In the genomic region with DNA sequence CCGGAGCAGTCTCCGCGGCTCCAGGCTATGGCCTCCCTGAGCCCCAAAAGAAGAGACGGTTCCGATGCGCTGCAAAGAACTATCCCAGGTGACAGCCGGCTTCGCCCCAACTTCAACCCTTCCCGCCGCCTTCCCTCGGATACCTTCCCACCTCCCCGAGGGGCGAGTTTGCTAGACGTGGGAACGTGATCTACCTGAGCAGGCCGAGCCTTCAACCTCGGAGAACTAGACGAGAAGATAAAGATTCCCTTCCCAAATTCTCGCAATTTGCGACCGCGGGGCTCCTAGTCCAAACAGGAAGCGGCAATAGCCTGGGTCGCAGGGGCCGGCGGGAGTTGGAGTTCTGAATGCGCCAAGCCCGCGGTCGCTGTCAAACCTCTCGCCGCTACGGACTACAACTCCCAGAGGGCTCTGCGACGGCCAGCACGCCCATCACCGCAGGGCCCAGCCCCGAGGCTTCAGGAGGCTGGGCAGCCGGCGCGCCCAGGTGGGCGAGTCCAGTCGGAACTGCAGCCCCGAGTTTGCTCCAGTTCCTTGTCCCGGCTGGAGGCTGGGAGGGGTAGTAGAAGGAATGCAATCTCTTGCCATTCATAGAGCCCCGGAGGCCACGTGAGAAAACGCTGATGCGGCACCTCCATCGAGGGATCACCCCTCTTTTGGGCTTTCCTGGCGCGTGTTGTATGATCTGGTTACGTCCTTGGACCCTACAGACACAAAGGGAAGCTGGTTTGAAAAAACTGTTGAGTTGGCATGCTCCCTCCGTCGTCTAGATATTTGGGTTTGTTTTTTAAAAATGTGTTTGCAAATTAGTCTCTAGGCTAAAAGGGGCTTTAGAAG, we compare ENCODE assay signal across 8 cellular contexts. TPM values are rescaled to one million over a fixed set of nuclear protein-coding genes. Genes with fewer than 3 reads are reported as not detected.
DNase-seq lines count a peak whose midpoint lies in the region; ATAC-seq and TF ChIP-seq lines count a peak whose summit lies in the region.

A gene with protein sequence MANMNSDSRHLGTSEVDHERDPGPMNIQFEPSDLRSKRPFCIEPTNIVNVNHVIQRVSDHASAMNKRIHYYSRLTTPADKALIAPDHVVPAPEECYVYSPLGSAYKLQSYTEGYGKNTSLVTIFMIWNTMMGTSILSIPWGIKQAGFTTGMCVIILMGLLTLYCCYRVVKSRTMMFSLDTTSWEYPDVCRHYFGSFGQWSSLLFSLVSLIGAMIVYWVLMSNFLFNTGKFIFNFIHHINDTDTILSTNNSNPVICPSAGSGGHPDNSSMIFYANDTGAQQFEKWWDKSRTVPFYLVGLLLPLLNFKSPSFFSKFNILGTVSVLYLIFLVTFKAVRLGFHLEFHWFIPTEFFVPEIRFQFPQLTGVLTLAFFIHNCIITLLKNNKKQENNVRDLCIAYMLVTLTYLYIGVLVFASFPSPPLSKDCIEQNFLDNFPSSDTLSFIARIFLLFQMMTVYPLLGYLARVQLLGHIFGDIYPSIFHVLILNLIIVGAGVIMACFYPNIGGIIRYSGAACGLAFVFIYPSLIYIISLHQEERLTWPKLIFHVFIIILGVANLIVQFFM (minus strand): TSS at position 302 of the 837 bp plus-strand sequence. CDS start 14,366 bp downstream, outside the sequence.

- H3K9ac ChIP-seq in ES-I3 (ENCODE audit: low read depth, low read length) (peak within 1 kb of the TSS; percentile 92), MM.1S (ENCODE audit: low read length) (peak within 1 kb of the TSS; percentile 73), neural progenitor cell (peak within 1 kb of the TSS; percentile 61)

- TF ChIP-seq CTCF in MM.1S (IDR thresholded peaks at IDR 0.05; ENCODE audit: low read length) (no peak), foreskin keratinocyte (conservative IDR thresholded peaks at IDR 0.05) (no peak), neural progenitor cell (IDR thresholded peaks at IDR 0.05) (no peak)

- H3K79me2 ChIP-seq in MM.1S (ENCODE audit: low read length) (peaks cover 10% of the 10 kb centered on the region), neural progenitor cell (ENCODE audit: low read depth) (peaks cover 30% of the 10 kb centered on the region)

- H3K27me3 ChIP-seq in HAP-1 (ENCODE audit: low read depth) = no peaks in the 10 kb centered on the region
- H3K27me3 ChIP-seq in MM.1S (replicated peaks; ENCODE audit: insufficient read depth, low read length) = no peaks in the 10 kb centered on the region
- H3K27me3 ChIP-seq in foreskin keratinocyte = no peaks in the 10 kb centered on the region
- H3K27me3 ChIP-seq in neural progenitor cell = no peaks in the 10 kb centered on the region

- peaks cover 8% of the 10 kb centered on the region for H3K27me3 Mint-ChIP-seq in neural progenitor cell (ENCODE audit: insufficient read depth, low read depth)

- H3F3A ChIP-seq in MM.1S (ENCODE audit: insufficient read depth, low read length) = no peaks in the 10 kb centered on the region
- H3F3A ChIP-seq in neural progenitor cell (ENCODE audit: low read depth) = no peaks in the 10 kb centered on the region

- peak; percentile 91 to 97 for DNase-seq in HAP-1 (ENCODE audit: low spot score in 2 of 2)
- DNase-seq in MM.1S = peak; percentile 95
- DNase-seq in SIG-M5 (lab: John Stamatoyannopoulos, UW) = peak; percentile 76
- peak; percentile 79 for DNase-seq in activated gamma-delta T cell (lab: John Stamatoyannopoulos, UW)
- DNase-seq in foreskin keratinocyte = peak; percentile 77 to 87
- DNase-seq in neural progenitor cell (ENCODE audit: low spot score) = peak; percentile 97
- DNase-seq in stromal cell of bone marrow (ENCODE audit: low read depth) = peak; percentile 90

- no peaks in the 10 kb centered on the region for H3K36me3 Mint-ChIP-seq in neural progenitor cell

- H3K4me1 ChIP-seq in ES-I3 (ENCODE audit: insufficient read depth, low read length) = no peaks in the 10 kb centered on the region
- peaks cover 13% of the 10 kb centered on the region for H3K4me1 ChIP-seq in HAP-1
- 0 out of 2 replicates have a peak, but pooled peaks cover 2% of the 10 kb centered on the region for H3K4me1 ChIP-seq in MM.1S (ENCODE audit: low read length)
- peaks cover 12% of the 10 kb centered on the region for H3K4me1 ChIP-seq in foreskin keratinocyte
- H3K4me1 ChIP-seq in neural progenitor cell = peaks cover 5% of the 10 kb centered on the region

- H3K9me3 ChIP-seq in ES-I3 (ENCODE audit: control insufficient read depth, insufficient read depth, low read length) (no peaks in the 10 kb centered on the region), HAP-1 (no peaks in the 10 kb centered on the region), MM.1S (replicated peaks; ENCODE audit: insufficient read depth, low read length) (no peaks in the 10 kb centered on the region), neural progenitor cell (ENCODE audit: low read depth) (no peaks in the 10 kb centered on the region)

- H2AFZ ChIP-seq in MM.1S (ENCODE audit: low read length) (peak within 1 kb of the TSS; percentile 100), neural progenitor cell (replicated peaks) (peak within 1 kb of the TSS; percentile 96)

- H3K4me2 ChIP-seq in MM.1S (ENCODE audit: low read depth, low read length) (peak within 1 kb of the TSS; percentile 90), neural progenitor cell (peak within 1 kb of the TSS; percentile 92)

- no peaks in the 10 kb centered on the region for H4K20me1 ChIP-seq in MM.1S (ENCODE audit: insufficient read depth, low read length)
- no peaks in the 10 kb centered on the region for H4K20me1 ChIP-seq in neural progenitor cell (ENCODE audit: low read depth)

- in situ Hi-C loops in HAP-1 (cut with MboI; ENCODE audit: low sequenced_read_pairs) = loop anchor here (25.0 kb wide), 1 partner anchor 525 kb away; no protein-coding TSS in a partner anchor

- H3K4me3 Mint-ChIP-seq in neural progenitor cell = peak within 1 kb of the TSS; percentile 100

- H3K27ac Mint-ChIP-seq in neural progenitor cell = peak within 1 kb of the TSS; percentile 97

- no peaks in the 10 kb centered on the region for H3K9me2 ChIP-seq in MM.1S (replicated peaks; ENCODE audit: insufficient read depth, low read length)

- peaks cover 16% of the 10 kb centered on the region for H3K4me1 Mint-ChIP-seq in neural progenitor cell

- H3K36me3 ChIP-seq in ES-I3 (ENCODE audit: insufficient read depth, low read length) = no peaks in the 10 kb centered on the region; the same call in 1 of the 2 replicates
- peaks cover 6% of the 10 kb centered on the region; the same call in 1 of the 2 replicates for H3K36me3 ChIP-seq in HAP-1 (replicated peaks)
- H3K36me3 ChIP-seq in MM.1S (replicated peaks; ENCODE audit: insufficient read depth, low read length) = no peaks in the 10 kb centered on the region
- H3K36me3 ChIP-seq in neural progenitor cell = no peaks in the 10 kb centered on the region

- H3K27ac ChIP-seq in MM.1S (ENCODE audit: low read length) (peak within 1 kb of the TSS; percentile 17; the same call in 1 of the 2 replicates), foreskin keratinocyte (peak within 1 kb of the TSS; percentile 50), neural progenitor cell (no peak within 1 kb of the TSS)

- peaks cover 12% of the 10 kb centered on the region for H3K9me3 Mint-ChIP-seq in neural progenitor cell

- H3K4me3 ChIP-seq in HAP-1 (peak within 1 kb of the TSS; percentile 84), MM.1S (ENCODE audit: low read length) (peak within 1 kb of the TSS; percentile 99), neural progenitor cell (peak within 1 kb of the TSS; percentile 94)

- peak; percentile 99 for ATAC-seq in foreskin keratinocyte

RNA-seq across cellular contexts. Expression of the gene that starts here (rescaled TPM):
- total RNA-seq in foreskin keratinocyte = 26.2 and 28.5 TPM in 2 replicates
- 8.9 and 10.8 TPM in 2 replicates for polyA plus RNA-seq in foreskin keratinocyte
- 41.6 and 57.7 TPM in 2 replicates for total RNA-seq in neural progenitor cell (ENCODE audit: low replicate concordance)
